1 cellular context compared by ENCODE assay signal in genomic region chr22:41433480-41433879, GRCh38.
TF ChIP-seq lines count a peak whose summit lies in the region.

No MANE protein-coding gene starts in this region.

TF ChIP-seq in IMR-90, 13 proteins besides CTCF, POLR2A, EP300 and RAD21:
- TF ChIP-seq CEBPB (IDR thresholded peaks at IDR 0.05; ENCODE audit: low read depth, low read length) = peak; percentile 38; the same call in 1 of the 2 replicates
TF ChIP-seq in IMR-90: peak in this region for 1; not testable (repeated sequence) for 12.
